30 cellular contexts compared by ENCODE assay signal in genomic region chr11:64107300-64107699, GRCh38.
"Had no signal": no experiment of that assay in that cellular context is flagged by ENCODE, and none has a peak within 500 bp of the region (broad histone marks: within the 10 kb centered on the region; RNA-seq: fewer than 3 reads in every experiment).

No MANE protein-coding gene starts in this region.

- H3K36me3 ChIP-seq: brain microvascular endothelial cell, esophagus squamous epithelium, gastroesophageal sphincter had no signal

- H3K9me3 Mint-ChIP-seq: activated CD4-positive, alpha-beta memory T cell treated with anti-CD3 and anti-CD28 coated beads for 36 hours; activated CD4-positive, alpha-beta T cell treated with anti-CD3 and anti-CD28 coated beads, Interleukin-2, amount 10 ng/mL, durations not matched to agents 24 days and 14 days; activated T-cell treated with anti-CD3 and anti-CD28 coated beads, Interleukin-2, amount 50 U/mL, for 4 hours; activated T-helper 17 cell treated with anti-CD3 and anti-CD28 coated beads, Interleukin-2, amount 50 U/mL, for 72 hours; central memory CD8-positive, alpha-beta T cell had no signal

- H3K4me3 ChIP-seq: esophagus squamous epithelium, gastroesophageal sphincter had no signal

- H3K27me3 Mint-ChIP-seq: activated CD4-positive, alpha-beta memory T cell treated with anti-CD3 and anti-CD28 coated beads for 36 hours; activated CD4-positive, alpha-beta T cell treated with anti-CD3 and anti-CD28 coated beads for 36 hours; activated CD4-positive, alpha-beta T cell treated with anti-CD3 and anti-CD28 coated beads, Interleukin-2, amount 10 ng/mL, durations not matched to agents 24 days and 14 days; activated naive CD8-positive, alpha-beta T cell; activated T-helper 17 cell treated with anti-CD3 and anti-CD28 coated beads, Interleukin-2, amount 50 U/mL, for 72 hours; central memory CD8-positive, alpha-beta T cell had no signal

- ATAC-seq: activated CD4-positive, alpha-beta T cell treated with anti-CD3 and anti-CD28 coated beads for 36 hours; activated T-cell treated with anti-CD3 and anti-CD28 coated beads, Interleukin-2, amount 50 U/mL, for 4 hours; activated T-helper 17 cell treated with anti-CD3 and anti-CD28 coated beads, Interleukin-2, amount 50 U/mL, for 72 hours; gastroesophageal sphincter had no signal

- H3K4me3 Mint-ChIP-seq: activated CD4-positive, alpha-beta memory T cell treated with anti-CD3 and anti-CD28 coated beads for 36 hours; activated CD4-positive, alpha-beta T cell treated with anti-CD3 and anti-CD28 coated beads for 36 hours; activated CD4-positive, alpha-beta T cell treated with anti-CD3 and anti-CD28 coated beads, Interleukin-2, amount 10 ng/mL, durations not matched to agents 24 days and 14 days; activated naive CD8-positive, alpha-beta T cell; activated T-cell treated with anti-CD3 and anti-CD28 coated beads, Interleukin-2, amount 50 U/mL, for 4 hours; activated T-helper 17 cell treated with anti-CD3 and anti-CD28 coated beads, Interleukin-2, amount 50 U/mL, for 72 hours; central memory CD8-positive, alpha-beta T cell had no signal

- H3K27me3 ChIP-seq: esophagus squamous epithelium, gastroesophageal sphincter had no signal

- H3K27ac Mint-ChIP-seq: activated CD4-positive, alpha-beta memory T cell treated with anti-CD3 and anti-CD28 coated beads for 36 hours; activated CD4-positive, alpha-beta T cell treated with anti-CD3 and anti-CD28 coated beads for 36 hours; activated CD4-positive, alpha-beta T cell treated with anti-CD3 and anti-CD28 coated beads, Interleukin-2, amount 10 ng/mL, durations not matched to agents 24 days and 14 days; activated naive CD8-positive, alpha-beta T cell; activated T-helper 17 cell treated with anti-CD3 and anti-CD28 coated beads, Interleukin-2, amount 50 U/mL, for 72 hours had no signal

- H3K36me3 Mint-ChIP-seq: activated CD4-positive, alpha-beta memory T cell treated with anti-CD3 and anti-CD28 coated beads for 36 hours; activated naive CD8-positive, alpha-beta T cell had no signal

- H3K4me1 Mint-ChIP-seq: activated CD4-positive, alpha-beta T cell treated with anti-CD3 and anti-CD28 coated beads for 36 hours; activated CD4-positive, alpha-beta T cell treated with anti-CD3 and anti-CD28 coated beads, Interleukin-2, amount 10 ng/mL, durations not matched to agents 24 days and 14 days; activated T-helper 17 cell treated with anti-CD3 and anti-CD28 coated beads, Interleukin-2, amount 50 U/mL, for 72 hours; central memory CD8-positive, alpha-beta T cell had no signal

- DNase-seq: activated CD4-positive, alpha-beta memory T cell treated with anti-CD3 and anti-CD28 coated beads for 36 hours; activated CD4-positive, alpha-beta T cell treated with anti-CD3 and anti-CD28 coated beads for 36 hours; activated CD4-positive, alpha-beta T cell treated with anti-CD3 and anti-CD28 coated beads, Interleukin-2, amount 10 ng/mL, durations not matched to agents 24 days and 14 days; activated CD4-positive, CD25-positive, alpha-beta regulatory T cell; activated CD4-positive, CD25-positive, alpha-beta regulatory T cell treated with anti-CD3 and anti-CD28 coated beads, Interleukin-2, amount 50 U/mL, for 72 hours; activated effector memory CD4-positive, alpha-beta T cell treated with Interleukin-2 at 50 U/mL for 16 hours; activated gamma-delta T cell treated with Interleukin-2 at 50 U/mL for 16 hours; activated naive CD4-positive, alpha-beta T cell treated with anti-CD3 and anti-CD28 coated beads, Interleukin-2, amount 50 U/mL, for 16 hours; activated naive CD4-positive, alpha-beta T cell treated with Interleukin-2 at 50 U/mL for 16 hours; activated T-cell treated with anti-CD3 and anti-CD28 coated beads, Interleukin-2, amount 50 U/mL, for 4 hours; amniotic stem cell; anterior cingulate cortex; brain microvascular endothelial cell; cortex of kidney; dermis blood vessel endothelial cell; effector CD4-positive, alpha-beta T cell; esophagus squamous epithelium; foreskin melanocyte; head of caudate nucleus; hippocampal formation; T-helper 2 cell had no signal

- FAIRE-seq: astrocyte, bronchial epithelial cell, colon, endometrium had no signal

- H3K4me1 ChIP-seq: esophagus squamous epithelium had no signal

- H3K27ac ChIP-seq: brain microvascular endothelial cell, epithelial cell of prostate, esophagus squamous epithelium, gastroesophageal sphincter had no signal

- H3K9me3 ChIP-seq: esophagus squamous epithelium, gastroesophageal sphincter had no signal
